ENCODE assay signal across 2 cellular contexts in the genomic region with DNA sequence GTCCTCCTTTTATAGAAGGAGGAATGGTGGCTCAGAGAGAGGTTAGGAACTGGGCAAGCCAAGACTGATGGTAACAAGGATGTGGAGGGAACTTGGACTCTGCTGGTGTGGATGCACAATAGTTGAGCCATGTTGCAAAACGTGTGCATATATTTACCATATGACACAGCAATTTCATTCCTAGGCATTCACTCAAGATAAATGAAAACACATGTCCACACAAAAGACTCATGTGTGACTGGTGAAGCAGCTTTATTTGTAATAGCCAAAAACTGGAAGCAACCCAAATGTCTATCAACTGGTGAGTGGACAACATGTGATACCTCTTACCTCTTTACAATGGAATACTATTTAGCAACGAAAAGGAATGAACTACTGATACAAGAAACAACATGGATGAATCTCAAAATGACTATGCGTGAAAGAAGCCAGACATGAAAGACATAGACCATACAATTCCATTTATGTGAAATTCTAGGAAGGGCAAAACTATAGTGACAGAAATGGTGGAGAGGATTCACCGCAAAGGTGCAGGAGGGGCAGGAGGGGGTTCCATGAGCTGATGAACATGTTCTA.
TF ChIP-seq lines count a peak whose summit lies in the region.

No MANE protein-coding gene starts in this region.

TF ChIP-seq in HepG2, 621 proteins besides CTCF, POLR2A, EP300 and RAD21:
- TF ChIP-seq CEBPB (IDR thresholded peaks at IDR 0.05; ENCODE audit: borderline replicate concordance, low read depth, low read length), result peak; percentile 34; the same call in 1 of the 2 replicates
- peak; percentile 42 for TF ChIP-seq MNT (IDR thresholded peaks at IDR 0.05)
- TF ChIP-seq MAFF (IDR thresholded peaks at IDR 0.05; ENCODE audit: low read depth, low read length), result peak; percentile 44; the same call in 1 of the 2 replicates
- no peak for TF ChIP-seq PRDM10 (CRISPR knock-in tag; IDR thresholded peaks at IDR 0.05; ENCODE audit: low read depth)
- peak; percentile 36 to 37; a peak in 2 of 4 replicates for TF ChIP-seq MAFK (conservative IDR thresholded peaks at IDR 0.05 in 1 of 2, IDR thresholded peaks at IDR 0.05 in 1 of 2; ENCODE audit: low read length in 2 of 2)
- TF ChIP-seq NFE2L2 (IDR thresholded peaks at IDR 0.05; ENCODE audit: low read length), result peak; percentile 63

TF ChIP-seq in K562, 482 proteins besides CTCF, POLR2A, EP300 and RAD21:
- TF ChIP-seq TEAD1 (CRISPR knock-in tag; IDR thresholded peaks at IDR 0.05), result no peak
- no peak for TF ChIP-seq RHOXF2B (CRISPR knock-in tag; conservative IDR thresholded peaks at IDR 0.05)
- TF ChIP-seq, protein P1, sequence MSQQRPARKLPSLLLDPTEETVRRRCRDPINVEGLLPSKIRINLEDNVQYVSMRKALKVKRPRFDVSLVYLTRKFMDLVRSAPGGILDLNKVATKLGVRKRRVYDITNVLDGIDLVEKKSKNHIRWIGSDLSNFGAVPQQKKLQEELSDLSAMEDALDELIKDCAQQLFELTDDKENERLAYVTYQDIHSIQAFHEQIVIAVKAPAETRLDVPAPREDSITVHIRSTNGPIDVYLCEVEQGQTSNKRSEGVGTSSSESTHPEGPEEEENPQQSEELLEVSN (IDR thresholded peaks at IDR 0.05; ENCODE audit: borderline replicate concordance in 1 of 2, extremely low read depth in 1 of 2, insufficient read depth in 1 of 2, insufficient read length in 1 of 2, low read depth in 1 of 2, low read length in 1 of 2, poor library complexity in 1 of 2, severe bottlenecking in 1 of 2), result no peak
- no peak for TF ChIP-seq ZNF507 (tag; conservative IDR thresholded peaks at IDR 0.05)
- no peak for TF ChIP-seq EHMT2 (IDR thresholded peaks at IDR 0.05)
- no peak for TF ChIP-seq RNF2 (IDR thresholded peaks at IDR 0.05)
- peak; percentile 36 for TF ChIP-seq ZNF146 (CRISPR knock-in tag; IDR thresholded peaks at IDR 0.05; ENCODE audit: unreplicated experiment)
- TF ChIP-seq, protein P2, sequence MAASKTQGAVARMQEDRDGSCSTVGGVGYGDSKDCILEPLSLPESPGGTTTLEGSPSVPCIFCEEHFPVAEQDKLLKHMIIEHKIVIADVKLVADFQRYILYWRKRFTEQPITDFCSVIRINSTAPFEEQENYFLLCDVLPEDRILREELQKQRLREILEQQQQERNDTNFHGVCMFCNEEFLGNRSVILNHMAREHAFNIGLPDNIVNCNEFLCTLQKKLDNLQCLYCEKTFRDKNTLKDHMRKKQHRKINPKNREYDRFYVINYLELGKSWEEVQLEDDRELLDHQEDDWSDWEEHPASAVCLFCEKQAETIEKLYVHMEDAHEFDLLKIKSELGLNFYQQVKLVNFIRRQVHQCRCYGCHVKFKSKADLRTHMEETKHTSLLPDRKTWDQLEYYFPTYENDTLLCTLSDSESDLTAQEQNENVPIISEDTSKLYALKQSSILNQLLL (CRISPR knock-in tag; IDR thresholded peaks at IDR 0.05; ENCODE audit: borderline replicate concordance), result no peak
- TF ChIP-seq NFE2 (IDR thresholded peaks at IDR 0.05; ENCODE audit: low read depth), result peak; percentile 24; the same call in 1 of the 2 replicates
- peak; percentile 58 for TF ChIP-seq ZNF316 (IDR thresholded peaks at IDR 0.05)
- TF ChIP-seq PHF21A (IDR thresholded peaks at IDR 0.05; ENCODE audit: borderline replicate concordance, low read depth), result no peak
- TF ChIP-seq, protein P3, sequence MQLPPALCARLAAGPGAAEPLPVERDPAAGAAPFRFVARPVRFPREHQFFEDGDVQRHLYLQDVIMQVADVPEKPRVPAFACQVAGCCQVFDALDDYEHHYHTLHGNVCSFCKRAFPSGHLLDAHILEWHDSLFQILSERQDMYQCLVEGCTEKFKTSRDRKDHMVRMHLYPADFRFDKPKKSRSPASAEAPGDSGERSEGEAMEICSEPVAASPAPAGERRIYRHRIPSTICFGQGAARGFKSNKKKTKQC (CRISPR knock-in tag; IDR thresholded peaks at IDR 0.05), result no peak
- TF ChIP-seq GTF2F1 (IDR thresholded peaks at IDR 0.05; ENCODE audit: low read depth, low read length), result no peak
- TF ChIP-seq ZSCAN29 (IDR thresholded peaks at IDR 0.05), result no peak
- no peak for TF ChIP-seq IFI16 (CRISPR knock-in tag; IDR thresholded peaks at IDR 0.05)
- TF ChIP-seq ZNF512 (tag; IDR thresholded peaks at IDR 0.05), result no peak
- TF ChIP-seq PATZ1 (CRISPR knock-in tag; IDR thresholded peaks at IDR 0.05; ENCODE audit: borderline replicate concordance), result no peak
- TF ChIP-seq ZNF311 (CRISPR knock-in tag; IDR thresholded peaks at IDR 0.05), result no peak
- no peak for TF ChIP-seq ZNF584 (CRISPR knock-in tag; IDR thresholded peaks at IDR 0.05; ENCODE audit: low read depth)
- peak; percentile 65; the same call in 1 of the 2 replicates for TF ChIP-seq MAFG (tag; conservative IDR thresholded peaks at IDR 0.05)
- TF ChIP-seq KDM2B (CRISPR knock-in tag; IDR thresholded peaks at IDR 0.05), result no peak
- TF ChIP-seq ZNF24 (IDR thresholded peaks at IDR 0.05), result peak; percentile 60; the same call in 1 of the 2 replicates
- no peak for TF ChIP-seq BRF1 (IDR thresholded peaks at IDR 0.05; ENCODE audit: borderline replicate concordance, extremely low read depth, insufficient read length)
- TF ChIP-seq CLOCK (CRISPR knock-in tag; IDR thresholded peaks at IDR 0.05; ENCODE audit: borderline replicate concordance), result no peak
- TF ChIP-seq JUNB (CRISPR knock-in tag; conservative IDR thresholded peaks at IDR 0.05), result no peak
- TF ChIP-seq C11orf30 (IDR thresholded peaks at IDR 0.05; ENCODE audit: low read depth), result peak; percentile 32; the same call in 1 of the 2 replicates
- TF ChIP-seq SOX6 (IDR thresholded peaks at IDR 0.05), result no peak
